In the genomic region with DNA sequence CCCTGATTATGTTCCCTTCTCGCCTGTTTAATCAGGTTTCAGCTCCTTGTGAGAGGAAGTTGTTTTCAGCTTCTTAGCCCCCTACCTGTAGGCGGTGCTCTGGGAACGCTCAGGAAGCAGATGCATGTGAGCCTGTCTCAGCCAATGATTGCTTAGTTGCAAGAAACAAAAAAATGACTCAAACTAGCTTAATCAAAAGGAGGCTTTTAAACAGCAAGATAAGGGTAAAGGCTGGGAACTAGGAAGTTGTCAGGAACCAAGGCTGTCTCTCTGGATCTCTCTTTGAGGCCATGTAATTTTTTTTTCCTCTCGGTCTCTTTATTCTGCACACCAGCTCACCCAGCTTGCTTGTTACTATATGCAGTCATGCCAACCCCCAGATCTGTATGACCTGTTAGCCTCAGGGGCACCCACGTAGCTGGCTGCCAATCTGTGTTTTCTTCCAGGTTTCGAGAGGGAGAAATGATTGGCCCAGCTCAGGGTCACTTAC, we compare ENCODE assay signal across 8 cellular contexts.
DNase-seq lines count a peak whose midpoint lies in the region; ATAC-seq and TF ChIP-seq lines count a peak whose summit lies in the region.

No MANE protein-coding gene starts in this region.

- no peaks in the 10 kb centered on the region for H3K4me1 ChIP-seq in CD4-positive, CD25-positive, alpha-beta regulatory T cell (ENCODE audit: control insufficient read depth, insufficient read depth, low read length, poor library complexity, severe bottlenecking)
- H3K4me1 ChIP-seq in stomach = peaks cover 7 to 48% (median 31%) of the 10 kb centered on the region in 4 donors

- no peaks in the 10 kb centered on the region for H3K27me3 Mint-ChIP-seq in CD4-positive, CD25-positive, alpha-beta regulatory T cell
- H3K27me3 Mint-ChIP-seq in activated T-helper 1 cell treated with anti-CD3 and anti-CD28 coated beads, Interleukin-12 subunit alpha, Interleukin-12 subunit beta, Interleukin-2, Interleukin-4 antibody, amounts not matched to agents 30 ng/mL and 10 ng/mL and 1 ng/mL, durations not matched to agents 14 hours and 24 hours and 36 hours (ENCODE audit: insufficient read depth) = no peaks in the 10 kb centered on the region

- peaks cover 4% of the 10 kb centered on the region for H3K36me3 ChIP-seq in CD4-positive, CD25-positive, alpha-beta regulatory T cell (ENCODE audit: control insufficient read depth, insufficient read depth, low read length)
- H3K36me3 ChIP-seq in stomach = peaks cover 0 to 23% (median 13%) of the 10 kb centered on the region in 4 donors

- H3K36me3 Mint-ChIP-seq in CD4-positive, CD25-positive, alpha-beta regulatory T cell = peaks cover 34% of the 10 kb centered on the region
- peaks cover 13% of the 10 kb centered on the region for H3K36me3 Mint-ChIP-seq in activated T-helper 1 cell treated with anti-CD3 and anti-CD28 coated beads, Interleukin-12 subunit alpha, Interleukin-12 subunit beta, Interleukin-2, Interleukin-4 antibody, amounts not matched to agents 30 ng/mL and 10 ng/mL and 1 ng/mL, durations not matched to agents 14 hours and 24 hours and 36 hours (ENCODE audit: low read depth)

- peaks cover 0 to 2% (median 0%) of the 10 kb centered on the region in 7 donors for H3K9me3 Mint-ChIP-seq in CD4-positive, CD25-positive, alpha-beta regulatory T cell
- H3K9me3 Mint-ChIP-seq in activated T-helper 1 cell treated with anti-CD3 and anti-CD28 coated beads, Interleukin-12 subunit alpha, Interleukin-12 subunit beta, Interleukin-2, Interleukin-4 antibody, amounts not matched to agents 30 ng/mL and 10 ng/mL and 1 ng/mL, durations not matched to agents 14 hours and 24 hours and 36 hours = no peaks in the 10 kb centered on the region

- H3K4me3 Mint-ChIP-seq in CD4-positive, CD25-positive, alpha-beta regulatory T cell = no peak overlapping the region
- no peak overlapping the region for H3K4me3 Mint-ChIP-seq in activated T-helper 1 cell treated with anti-CD3 and anti-CD28 coated beads, Interleukin-12 subunit alpha, Interleukin-12 subunit beta, Interleukin-2, Interleukin-4 antibody, amounts not matched to agents 30 ng/mL and 10 ng/mL and 1 ng/mL, durations not matched to agents 14 hours and 24 hours and 36 hours

- peak in 5 of 7 experiments; percentile 22 to 80 (median 61) for TF ChIP-seq CTCF in stomach (IDR thresholded peaks at IDR 0.05)

- ATAC-seq in CD4-positive, CD25-positive, alpha-beta regulatory T cell (ENCODE audit: low read depth in 2 of 2) = peak; percentile 45 to 74
- ATAC-seq in left cardiac atrium (peak; percentile 43 to 84), GM18870 (IDR thresholded peaks at IDR 0.05; ENCODE audit: unreplicated experiment) (no peak), GM19467 (IDR thresholded peaks at IDR 0.05; ENCODE audit: unreplicated experiment) (no peak)

- no peak overlapping the region for H3K4me3 ChIP-seq in CD4-positive, CD25-positive, alpha-beta regulatory T cell (ENCODE audit: low read depth, low read length)
- no peak overlapping the region for H3K4me3 ChIP-seq in stomach

- no peak for TF ChIP-seq EP300 in stomach (IDR thresholded peaks at IDR 0.05)

- peak in 2 of 3 donors; percentile 16 to 72 for DNase-seq in CD4-positive, CD25-positive, alpha-beta regulatory T cell
- DNase-seq in HT-29 (ENCODE audit: low spot score) (peak; percentile 72), left cardiac atrium (peak; percentile 57), stomach (peak; percentile 67), NCI-H1105 (lab: John Stamatoyannopoulos, UW) (no peak)
- DNase-seq in activated T-helper 1 cell treated with anti-CD3 and anti-CD28 coated beads, Interleukin-12 subunit alpha, Interleukin-12 subunit beta, Interleukin-2, Interleukin-4 antibody, amounts not matched to agents 30 ng/mL and 10 ng/mL and 1 ng/mL, durations not matched to agents 14 hours and 24 hours and 36 hours (ENCODE audit: low spot score) = peak; percentile 34

- no peaks in the 10 kb centered on the region for H3K27me3 ChIP-seq in CD4-positive, CD25-positive, alpha-beta regulatory T cell (ENCODE audit: control insufficient read depth, insufficient read depth, low read length)
- no peaks in the 10 kb centered on the region for H3K27me3 ChIP-seq in stomach

- peak overlapping the region in 2 of 3 donors; percentile 33 to 80 for H3K27ac Mint-ChIP-seq in CD4-positive, CD25-positive, alpha-beta regulatory T cell
- H3K27ac Mint-ChIP-seq in activated T-helper 1 cell treated with anti-CD3 and anti-CD28 coated beads, Interleukin-12 subunit alpha, Interleukin-12 subunit beta, Interleukin-2, Interleukin-4 antibody, amounts not matched to agents 30 ng/mL and 10 ng/mL and 1 ng/mL, durations not matched to agents 14 hours and 24 hours and 36 hours = no peak overlapping the region

- H3K27ac ChIP-seq in CD4-positive, CD25-positive, alpha-beta regulatory T cell (ENCODE audit: insufficient read depth, low read length, poor library complexity, severe bottlenecking) = no peak overlapping the region
- H3K27ac ChIP-seq in stomach = peak overlapping the region; percentile 54 to 79 (median 66)

- H3K9me3 ChIP-seq in CD4-positive, CD25-positive, alpha-beta regulatory T cell (ENCODE audit: control insufficient read depth in 2 of 2, low read length in 2 of 2) = no peaks in the 10 kb centered on the region
- no peaks in the 10 kb centered on the region for H3K9me3 ChIP-seq in stomach

- intact Hi-C loops in activated T-helper 1 cell treated with anti-CD3 and anti-CD28 coated beads, Interleukin-12 subunit alpha, Interleukin-12 subunit beta, Interleukin-2, Interleukin-4 antibody, amounts not matched to agents 30 ng/mL and 10 ng/mL and 1 ng/mL, durations not matched to agents 14 hours and 24 hours and 36 hours (cut with micrococcal nuclease) = loop anchor here (10.0 kb wide), 1 partner anchor 385 kb away; no protein-coding TSS in a partner anchor
- intact Hi-C loops in left cardiac atrium (cut with DNase I) (loop anchor here in 1 of 2 donors (10.0 kb wide), 1 partner anchor 245 kb away; no protein-coding TSS in a partner anchor), stomach (cut with DNase I; ENCODE audit: low total_unique reads) (loop anchor here (5.0 to 10.0 kb wide), 2 partner anchors 105 to 663 kb away; no protein-coding TSS in a partner anchor)

- no peak for TF ChIP-seq POLR2A in stomach (IDR thresholded peaks at IDR 0.05)

- H3K4me1 Mint-ChIP-seq in CD4-positive, CD25-positive, alpha-beta regulatory T cell = peaks cover 5 to 13% (median 9%) of the 10 kb centered on the region in 4 donors
- peaks cover 40% of the 10 kb centered on the region for H3K4me1 Mint-ChIP-seq in activated T-helper 1 cell treated with anti-CD3 and anti-CD28 coated beads, Interleukin-12 subunit alpha, Interleukin-12 subunit beta, Interleukin-2, Interleukin-4 antibody, amounts not matched to agents 30 ng/mL and 10 ng/mL and 1 ng/mL, durations not matched to agents 14 hours and 24 hours and 36 hours (ENCODE audit: low read depth)

- WGBS in stomach, 5 donors = 22 to 46% (median 30%) methylated on average over 6 of the region's 6 CpGs

Comparison
In these comparisons a context has a peak if more than half of its experiments do, and no peak if none do; other contexts are left out.
1. ATAC-seq: peak in CD4-positive, CD25-positive, alpha-beta regulatory T cell (2 of 2) and left cardiac atrium (2 of 2); none in GM18870 (single experiment) and GM19467 (single experiment).